ENCODE assay signal across 36 cellular contexts in the genomic region with DNA sequence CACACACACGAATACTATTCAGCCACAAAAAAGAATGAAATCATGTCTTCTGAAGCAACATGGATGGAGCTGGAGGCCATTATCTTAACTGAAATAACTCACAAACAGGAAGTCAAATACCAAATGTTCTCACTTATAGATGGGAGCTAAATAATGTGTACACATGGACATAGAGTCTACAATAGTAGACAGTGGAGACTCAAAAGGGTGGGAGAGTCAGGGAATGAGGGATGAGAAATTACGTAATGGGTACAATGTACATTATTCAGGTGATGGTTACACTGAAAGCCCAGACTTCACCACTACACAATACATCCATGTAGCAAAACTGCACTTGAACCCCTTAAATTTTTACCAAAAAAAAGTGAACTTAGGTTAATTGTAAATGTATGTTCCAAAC.
"Had no signal": no experiment of that assay in that cellular context is flagged by ENCODE, and none has a peak within 500 bp of the region (broad histone marks: within the 10 kb centered on the region; RNA-seq: fewer than 3 reads in every experiment).

No MANE protein-coding gene starts in this region.

- H3K27me3 ChIP-seq: MG63 had no signal

- H3K9me3 ChIP-seq: MG63 had no signal

- H3K4me3 ChIP-seq: MG63 had no signal

- DNase-seq: Karpas-422, Kasumi-1, MG63, MM.1S, MV-4-11, NCI-H1048, NCI-H1092, NCI-H1092 treated with DMSO at 0.1 percent for 48 hours, NCI-H1105, NCI-H1105 treated with DMSO at 0.1 percent for 48 hours, NCI-H1417, NCI-H1417 treated with DMSO at 0.1 percent for 48 hours, NCI-H1436, NCI-H1436 treated with DMSO at 0.1 percent for 48 hours, NCI-H146, NCI-H1694, NCI-H1694 treated with DMSO at 0.1 percent for 48 hours, NCI-H187, NCI-H187 treated with DMSO at 0.1 percent for 48 hours, NCI-H1930, NCI-H2029, NCI-H2029 treated with DMSO at 0.1 percent for 48 hours, NCI-H2081, NCI-H2081 treated with DMSO at 0.1 percent for 48 hours, NCI-H2107, NCI-H2171, NCI-H2171 treated with DMSO at 0.1 percent for 48 hours, NCI-H2227 treated with DMSO at 0.1 percent for 48 hours, NCI-H226, NCI-H345, NCI-H446, NCI-H446 treated with DMSO at 0.1 percent for 48 hours, NCI-H510A, NCI-H510A treated with DMSO at 0.1 percent for 48 hours, NCI-H524, NCI-H524 treated with DMSO at 0.1 percent for 48 hours had no signal
